ENCODE assay signal across 11 cellular contexts in the genomic region with DNA sequence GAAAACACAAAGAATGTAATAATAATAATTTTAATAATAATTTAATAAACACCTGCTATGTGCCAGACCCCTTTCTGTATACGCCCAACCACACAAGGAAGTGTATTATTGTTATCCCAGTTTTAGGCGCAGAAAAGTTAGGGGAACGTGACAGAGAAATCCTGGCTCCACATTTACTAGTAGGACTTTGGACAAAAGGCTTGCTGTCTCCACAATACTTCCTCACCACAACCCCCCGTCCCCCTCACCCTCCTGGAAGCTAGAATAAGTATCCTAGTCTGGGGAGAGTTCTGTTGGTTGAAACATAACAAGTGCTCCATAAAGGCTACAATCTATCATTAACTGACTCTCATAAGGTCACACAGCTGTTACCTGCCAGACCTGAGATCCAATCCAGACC. TPM values are rescaled to one million over a fixed set of nuclear protein-coding genes. Genes with fewer than 3 reads are reported as not detected.
DNase-seq lines count a peak whose midpoint lies in the region; ATAC-seq, FAIRE-seq and TF ChIP-seq lines count a peak whose summit lies in the region.
"Had no signal": no experiment of that assay in that cellular context is flagged by ENCODE, and none has a peak within 500 bp of the region (broad histone marks: within the 10 kb centered on the region; RNA-seq: fewer than 3 reads in every experiment).

No MANE protein-coding gene starts in this region.

- H3K36me3 ChIP-seq in CD4-positive, CD25-positive, alpha-beta regulatory T cell (ENCODE audit: control insufficient read depth, insufficient read depth, low read length) = no peaks in the 10 kb centered on the region
- no peaks in the 10 kb centered on the region for H3K36me3 ChIP-seq in Peyer's patch

- no peak overlapping the region for H3K4me3 ChIP-seq in CD4-positive, CD25-positive, alpha-beta regulatory T cell (ENCODE audit: low read depth, low read length)
- H3K4me3 ChIP-seq in Peyer's patch = peak overlapping the region in 1 of 4 donors; percentile 52

- no peak for ATAC-seq in CD4-positive, CD25-positive, alpha-beta regulatory T cell (ENCODE audit: low read depth in 2 of 2)
- no peak for ATAC-seq in natural killer cell treated with Interleukin-12 subunit alpha and Interleukin-12 subunit beta and Interleukin-15 and Interleukin-18, amount 100 ng/mL, for 72 hours
- ATAC-seq in GM19328 (IDR thresholded peaks at IDR 0.05; ENCODE audit: unreplicated experiment) = no peak

- no peaks in the 10 kb centered on the region for H3K36me3 Mint-ChIP-seq in CD4-positive, CD25-positive, alpha-beta regulatory T cell
- no peaks in the 10 kb centered on the region for H3K36me3 Mint-ChIP-seq in activated naive CD8-positive, alpha-beta T cell treated with anti-CD3 and anti-CD28 coated beads for 36 hours
- no peaks in the 10 kb centered on the region for H3K36me3 Mint-ChIP-seq in natural killer cell treated with Interleukin-12 subunit alpha and Interleukin-12 subunit beta and Interleukin-15 and Interleukin-18, amount 100 ng/mL, for 72 hours

- H3K4me3 Mint-ChIP-seq in CD4-positive, CD25-positive, alpha-beta regulatory T cell = peak overlapping the region; percentile 59 to 85 (median 80)
- peak overlapping the region; percentile 19 for H3K4me3 Mint-ChIP-seq in activated naive CD8-positive, alpha-beta T cell treated with anti-CD3 and anti-CD28 coated beads for 36 hours
- H3K4me3 Mint-ChIP-seq in natural killer cell treated with Interleukin-12 subunit alpha and Interleukin-12 subunit beta and Interleukin-15 and Interleukin-18, amount 100 ng/mL, for 72 hours = peak overlapping the region; percentile 68

- peaks cover 26% of the 10 kb centered on the region for H3K4me1 ChIP-seq in CD4-positive, CD25-positive, alpha-beta regulatory T cell (ENCODE audit: control insufficient read depth, insufficient read depth, low read length, poor library complexity, severe bottlenecking)
- peaks cover 0 to 21% (median 13%) of the 10 kb centered on the region in 4 donors for H3K4me1 ChIP-seq in Peyer's patch

- H3K4me1 Mint-ChIP-seq in CD4-positive, CD25-positive, alpha-beta regulatory T cell = peaks cover 0 to 20% (median 15%) of the 10 kb centered on the region in 4 donors
- H3K4me1 Mint-ChIP-seq in activated naive CD8-positive, alpha-beta T cell treated with anti-CD3 and anti-CD28 coated beads for 36 hours = peaks cover 12% of the 10 kb centered on the region
- H3K4me1 Mint-ChIP-seq in natural killer cell treated with Interleukin-12 subunit alpha and Interleukin-12 subunit beta and Interleukin-15 and Interleukin-18, amount 100 ng/mL, for 72 hours (ENCODE audit: low read depth in 2 of 2) = peaks cover 5 to 18% of the 10 kb centered on the region in 2 donors

- CTCF ChIA-PET in GM10248 (lab: Yijun Ruan, JAX) = no interaction called here

- peak; percentile 23 for FAIRE-seq in GM12891 (lab: Jason Lieb, UNC)

- H3K27me3 ChIP-seq in CD4-positive, CD25-positive, alpha-beta regulatory T cell (ENCODE audit: control insufficient read depth, insufficient read depth, low read length) = peaks cover 52% of the 10 kb centered on the region
- H3K27me3 ChIP-seq in Peyer's patch = no peaks in the 10 kb centered on the region

- TF ChIP-seq POLR2A in GM12891 (IDR thresholded peaks at IDR 0.05; ENCODE audit: low read depth, low read length) (no peak), Peyer's patch (IDR thresholded peaks at IDR 0.05) (no peak)

- H3K27ac Mint-ChIP-seq in CD4-positive, CD25-positive, alpha-beta regulatory T cell = no peak overlapping the region
- H3K27ac Mint-ChIP-seq in activated naive CD8-positive, alpha-beta T cell treated with anti-CD3 and anti-CD28 coated beads for 36 hours = no peak overlapping the region
- H3K27ac Mint-ChIP-seq in natural killer cell treated with Interleukin-12 subunit alpha and Interleukin-12 subunit beta and Interleukin-15 and Interleukin-18, amount 100 ng/mL, for 72 hours = no peak overlapping the region

- POLR2A ChIA-PET in GM10248 (lab: Yijun Ruan, JAX) = no interaction called here

- no peaks in the 10 kb centered on the region for H3K9me3 ChIP-seq in CD4-positive, CD25-positive, alpha-beta regulatory T cell (ENCODE audit: control insufficient read depth in 2 of 2, low read length in 2 of 2)
- H3K9me3 ChIP-seq in Peyer's patch = no peaks in the 10 kb centered on the region

- DNase-seq in CD4-positive, CD25-positive, alpha-beta regulatory T cell = no peak
- DNase-seq in GM12891 (ENCODE audit: insufficient read length, low spot score) (no peak), GM10248 (ENCODE audit: extremely low spot score) (no peak), Peyer's patch (no peak)
- DNase-seq in activated naive CD8-positive, alpha-beta T cell treated with anti-CD3 and anti-CD28 coated beads for 36 hours = no peak
- no peak for DNase-seq in natural killer cell treated with Interleukin-12 subunit alpha and Interleukin-12 subunit beta and Interleukin-15 and Interleukin-18, amount 100 ng/mL, for 72 hours (ENCODE audit: low spot score)
- DNase-seq: DMS79 had no signal

- H3K27ac ChIP-seq in CD4-positive, CD25-positive, alpha-beta regulatory T cell (ENCODE audit: insufficient read depth, low read length, poor library complexity, severe bottlenecking) = no peak overlapping the region
- no peak overlapping the region for H3K27ac ChIP-seq in Peyer's patch
- H3K27ac ChIP-seq: KMS-11 had no signal

- TF ChIP-seq CTCF in GM10248 (IDR thresholded peaks at IDR 0.05; ENCODE audit: control extremely low read depth, extremely low read depth, low read depth, missing control alignments) (no peak), Peyer's patch (IDR thresholded peaks at IDR 0.05) (no peak)

- peaks cover 82% of the 10 kb centered on the region for H3K27me3 Mint-ChIP-seq in CD4-positive, CD25-positive, alpha-beta regulatory T cell
- H3K27me3 Mint-ChIP-seq in activated naive CD8-positive, alpha-beta T cell treated with anti-CD3 and anti-CD28 coated beads for 36 hours = peaks cover 85% of the 10 kb centered on the region
- H3K27me3 Mint-ChIP-seq in natural killer cell treated with Interleukin-12 subunit alpha and Interleukin-12 subunit beta and Interleukin-15 and Interleukin-18, amount 100 ng/mL, for 72 hours = peaks cover 60 to 64% of the 10 kb centered on the region in 2 donors

- H3K9me3 Mint-ChIP-seq in CD4-positive, CD25-positive, alpha-beta regulatory T cell = peaks cover 0 to 7% (median 0%) of the 10 kb centered on the region in 7 donors
- H3K9me3 Mint-ChIP-seq in activated naive CD8-positive, alpha-beta T cell treated with anti-CD3 and anti-CD28 coated beads for 36 hours = no peaks in the 10 kb centered on the region
- no peaks in the 10 kb centered on the region for H3K9me3 Mint-ChIP-seq in natural killer cell treated with Interleukin-12 subunit alpha and Interleukin-12 subunit beta and Interleukin-15 and Interleukin-18, amount 100 ng/mL, for 72 hours

TF ChIP-seq in GM12891, 5 proteins besides CTCF, POLR2A, EP300 and RAD21:
- TF ChIP-seq TAF1 (IDR thresholded peaks at IDR 0.05; ENCODE audit: low read depth, low read length) (no peak), POU2F2 (IDR thresholded peaks at IDR 0.05; ENCODE audit: low read depth, low read length) (no peak), POLR2AphosphoS5 (IDR thresholded peaks at IDR 0.05; ENCODE audit: low read depth, low read length) (no peak), PAX5 (IDR thresholded peaks at IDR 0.05; ENCODE audit: insufficient read depth, low read length, severe bottlenecking) (no peak), SPI1 (IDR thresholded peaks at IDR 0.05; ENCODE audit: low read depth, low read length) (no peak)
TF ChIP-seq in GM12891: peak in this region for 0.

RNA-seq across cellular contexts. Expression of a gene that starts 0.5 kb away (rescaled TPM):
- not detected for total RNA-seq in CD4-positive, CD25-positive, alpha-beta regulatory T cell
- polyA plus RNA-seq in CD4-positive, CD25-positive, alpha-beta regulatory T cell = not detected
- polyA plus RNA-seq in GM12891 (2012; ENCODE audit: low read depth, missing spikeins) = 0.08 TPM
- under 1 TPM in 1 of 2 experiments, not detected in 1; 0.04 TPM for total RNA-seq in activated naive CD8-positive, alpha-beta T cell treated with anti-CD3 and anti-CD28 coated beads for 36 hours
- total RNA-seq in natural killer cell treated with Interleukin-12 subunit alpha and Interleukin-12 subunit beta and Interleukin-15 and Interleukin-18, amount 100 ng/mL, for 72 hours = under 1 TPM in 1 of 2 donors, not detected in 1; 0.28 TPM
- 1 to 10 TPM in 2 of 4 donors, under 1 TPM in 2; 0.88 to 5.8 (median 2.1) TPM for total RNA-seq in Peyer's patch

RNA-seq across cellular contexts. Expression of a gene that starts 34.1 kb away (rescaled TPM):
- total RNA-seq in CD4-positive, CD25-positive, alpha-beta regulatory T cell = not detected
- under 1 TPM in 1 of 4 donors, not detected in 3; 0.78 TPM for polyA plus RNA-seq in CD4-positive, CD25-positive, alpha-beta regulatory T cell
- 3.5 TPM for polyA plus RNA-seq in GM12891 (2012; ENCODE audit: low read depth, missing spikeins)
- total RNA-seq in activated naive CD8-positive, alpha-beta T cell treated with anti-CD3 and anti-CD28 coated beads for 36 hours = under 1 TPM; 0.35 to 0.38 TPM
- not detected for total RNA-seq in natural killer cell treated with Interleukin-12 subunit alpha and Interleukin-12 subunit beta and Interleukin-15 and Interleukin-18, amount 100 ng/mL, for 72 hours
- total RNA-seq in Peyer's patch = not detected
- total RNA-seq: epithelial cell of proximal tubule, Right ventricle myocardium superior had no signal

Comparison
In these comparisons a context has a peak if more than half of its experiments do, and no peak if none do; other contexts are left out.
1. H3K4me3 Mint-ChIP-seq: peak in every context shown above with its lines; median percentile 80 in CD4-positive, CD25-positive, alpha-beta regulatory T cell; 68 in natural killer cell treated with Interleukin-12 subunit alpha and Interleukin-12 subunit beta and Interleukin-15 and Interleukin-18, amount 100 ng/mL, for 72 hours; 19 in activated naive CD8-positive, alpha-beta T cell treated with anti-CD3 and anti-CD28 coated beads for 36 hours.